ENCODE assay signal across 8 cellular contexts in the genomic region with DNA sequence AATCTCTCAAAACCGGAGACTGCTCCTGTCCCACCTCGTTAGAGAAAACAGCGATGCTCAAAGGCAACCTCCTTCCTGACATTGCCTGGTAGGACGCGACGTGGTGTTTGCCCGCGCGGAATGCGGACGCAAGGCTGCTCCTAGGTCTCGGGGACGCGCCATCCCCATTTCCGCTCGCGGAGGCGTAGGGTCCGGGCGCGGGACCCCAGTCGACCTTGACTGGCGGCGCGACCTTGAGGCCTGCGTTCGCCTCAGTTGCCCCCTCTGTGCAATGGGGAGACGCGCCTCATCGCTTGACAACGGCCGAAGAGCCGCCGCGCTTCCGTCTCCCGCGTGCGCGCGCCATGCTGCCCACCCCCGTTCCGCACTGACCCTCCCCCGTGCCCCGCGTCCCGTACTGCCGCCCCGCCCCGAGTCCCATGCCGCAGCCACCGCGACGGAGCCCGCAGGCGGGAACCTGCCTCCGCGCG. TPM values are rescaled to one million over a fixed set of nuclear protein-coding genes. Genes with fewer than 3 reads are reported as not detected.
A peak's percentile ranks its signal among the peaks of the same experiment; 100 is the strongest.
DNase-seq lines count a peak whose midpoint lies in the region; ATAC-seq and TF ChIP-seq lines count a peak whose summit lies in the region.

No MANE protein-coding gene starts in this region.

- peaks cover 17 to 33% (median 30%) of the 10 kb centered on the region in 3 donors for H3K4me1 Mint-ChIP-seq in naive B cell

- H3K9ac ChIP-seq in SK-N-SH, result peak overlapping the region; percentile 98

- H3K36me3 Mint-ChIP-seq in naive B cell, result peaks cover 0 to 14% of the 10 kb centered on the region in 2 donors

- H3K79me2 ChIP-seq in SK-N-SH (ENCODE audit: insufficient read depth), result peaks cover 63% of the 10 kb centered on the region

- peak overlapping the region; percentile 98 for H3K4me3 ChIP-seq in Jurkat, Clone E6-1 (ENCODE audit: low read length)
- H3K4me3 ChIP-seq in SK-N-SH (ENCODE audit: low read depth in 2 of 2, low read length in 1 of 2) (peak overlapping the region; percentile 75 to 97), epithelial cell of proximal tubule (ENCODE audit: low read depth, low read length) (peak overlapping the region; percentile 96)

- H3K36me3 ChIP-seq in SK-N-SH (replicated peaks in 1 of 2; ENCODE audit: control insufficient read depth in 1 of 2, insufficient read depth in 2 of 2, low read length in 1 of 2), result peaks cover 23 to 34% of the 10 kb centered on the region in 2 experiments

- H3K4me3 Mint-ChIP-seq in naive B cell, result peak overlapping the region; percentile 94 to 99 (median 97)

- CTCF ChIA-PET in SK-N-SH (lab: Yijun Ruan, JAX), result interaction anchor here (1.2 to 4.4 kb wide), 3 partner anchors 9 to 339 kb away, joined by 3 to 13 read pairs (median 12); a partner anchor contains a TSS

- H3K27ac ChIP-seq in SK-N-SH (ENCODE audit: low read depth in 2 of 2, low read length in 1 of 2), result peak overlapping the region; percentile 84 to 97

- POLR2A ChIA-PET in SK-N-SH (lab: Yijun Ruan, JAX), result no interaction called here

- TF ChIP-seq CTCF in SK-N-SH (IDR thresholded peaks at IDR 0.05) (no peak), epithelial cell of proximal tubule (conservative IDR thresholded peaks at IDR 0.05; ENCODE audit: low read depth, low read length) (no peak), GM10266 (IDR thresholded peaks at IDR 0.05; ENCODE audit: control insufficient read depth, insufficient read depth, low read depth, missing control alignments) (no peak)

- TF ChIP-seq EP300 in SK-N-SH (IDR thresholded peaks at IDR 0.05; ENCODE audit: borderline replicate concordance in 1 of 2, low read depth in 1 of 2, low read length in 1 of 2), result no peak

- no peaks in the 10 kb centered on the region for H3K27me3 Mint-ChIP-seq in naive B cell

- H3K9me2 ChIP-seq in SK-N-SH, result no peaks in the 10 kb centered on the region

- DNase-seq in DMS79 treated with DMSO at 0.1 percent for 48 hours (lab: John Stamatoyannopoulos, UW) (peak; percentile 82), SK-N-SH (no peak), epithelial cell of proximal tubule (ENCODE audit: low read depth) (no peak), naive B cell (no peak), mucosa of gallbladder (ENCODE audit: low spot score) (no peak), GM10266 (ENCODE audit: extremely low spot score) (no peak)
- peak; percentile 55 for DNase-seq in Jurkat, Clone E6-1 (ENCODE audit: low read depth, low spot score)

- TF ChIP-seq RAD21 in SK-N-SH (IDR thresholded peaks at IDR 0.05; ENCODE audit: low read length), result no peak

- no peaks in the 10 kb centered on the region for H3K9me3 ChIP-seq in SK-N-SH

- peak overlapping the region; percentile 84 for H2AFZ ChIP-seq in SK-N-SH (ENCODE audit: low read depth)

- H3K27ac Mint-ChIP-seq in naive B cell, result peak overlapping the region; percentile 92 to 99 (median 97)

- ATAC-seq in GM21447 (IDR thresholded peaks at IDR 0.05; ENCODE audit: unreplicated experiment) (peak; percentile 7), naive B cell (ENCODE audit: low read depth in 2 of 2) (peak; percentile 6 to 10)

- peak overlapping the region; percentile 97 for H3K4me2 ChIP-seq in SK-N-SH

- 1% methylated on average over 58 of the region's 59 CpGs for WGBS in SK-N-SH (ENCODE audit: low lambda C conversion rate)

- no peaks in the 10 kb centered on the region for H3K9me3 Mint-ChIP-seq in naive B cell

- H3K4me1 ChIP-seq in SK-N-SH (ENCODE audit: control insufficient read depth in 1 of 2, insufficient read depth in 2 of 2, low read depth in 1 of 2, low read length in 1 of 2), result peaks cover 5 to 7% of the 10 kb centered on the region in 2 experiments; a peak in 3 of 4 replicates

- peaks cover 37% of the 10 kb centered on the region for H4K20me1 ChIP-seq in SK-N-SH (ENCODE audit: insufficient read depth)

- peaks cover 44% of the 10 kb centered on the region for H3F3A ChIP-seq in SK-N-SH (replicated peaks; ENCODE audit: insufficient read depth)

- H3K27me3 ChIP-seq in SK-N-SH (ENCODE audit: insufficient read depth), result no peaks in the 10 kb centered on the region

TF ChIP-seq in SK-N-SH, 30 proteins besides CTCF, POLR2A, EP300 and RAD21 (continues in another document):
- TF ChIP-seq YY1 (IDR thresholded peaks at IDR 0.05; ENCODE audit: low read depth) (peak; percentile 47), GATA2 (CRISPR knock-in tag; IDR thresholded peaks at IDR 0.05) (no peak), SMC3 (IDR thresholded peaks at IDR 0.05; ENCODE audit: low read depth, low read length) (0 out of 2 replicates have a peak, but pooled peaks have one; percentile 11), TCF12 (IDR thresholded peaks at IDR 0.05) (no peak), RFX5 (IDR thresholded peaks at IDR 0.05; ENCODE audit: low read length) (no peak), TAF1 (IDR thresholded peaks at IDR 0.05; ENCODE audit: borderline replicate concordance, low read depth, low read length) (no peak; the same call in 1 of the 2 replicates), FOXJ3 (CRISPR knock-in tag; IDR thresholded peaks at IDR 0.05) (no peak), RCOR1 (IDR thresholded peaks at IDR 0.05; ENCODE audit: low read length) (peak; percentile 80), MXI1 (IDR thresholded peaks at IDR 0.05; ENCODE audit: low read depth, low read length) (peak; percentile 67), EZH2phosphoT487 (IDR thresholded peaks at IDR 0.05; ENCODE audit: borderline replicate concordance, low read depth) (no peak), GABPA (IDR thresholded peaks at IDR 0.05; ENCODE audit: low read depth) (no peak), JUND (IDR thresholded peaks at IDR 0.05) (no peak), NFIC (IDR thresholded peaks at IDR 0.05; ENCODE audit: borderline replicate concordance) (no peak), SIN3A (IDR thresholded peaks at IDR 0.05; ENCODE audit: borderline replicate concordance, low read depth, low read length) (no peak), FOSL2 (IDR thresholded peaks at IDR 0.05; ENCODE audit: borderline replicate concordance, low read depth) (no peak)
- TF ChIP-seq, protein P1, sequence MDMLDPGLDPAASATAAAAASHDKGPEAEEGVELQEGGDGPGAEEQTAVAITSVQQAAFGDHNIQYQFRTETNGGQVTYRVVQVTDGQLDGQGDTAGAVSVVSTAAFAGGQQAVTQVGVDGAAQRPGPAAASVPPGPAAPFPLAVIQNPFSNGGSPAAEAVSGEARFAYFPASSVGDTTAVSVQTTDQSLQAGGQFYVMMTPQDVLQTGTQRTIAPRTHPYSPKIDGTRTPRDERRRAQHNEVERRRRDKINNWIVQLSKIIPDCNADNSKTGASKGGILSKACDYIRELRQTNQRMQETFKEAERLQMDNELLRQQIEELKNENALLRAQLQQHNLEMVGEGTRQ (IDR thresholded peaks at IDR 0.05; ENCODE audit: borderline replicate concordance, low read depth, low read length), result no peak
- TF ChIP-seq, protein P2, sequence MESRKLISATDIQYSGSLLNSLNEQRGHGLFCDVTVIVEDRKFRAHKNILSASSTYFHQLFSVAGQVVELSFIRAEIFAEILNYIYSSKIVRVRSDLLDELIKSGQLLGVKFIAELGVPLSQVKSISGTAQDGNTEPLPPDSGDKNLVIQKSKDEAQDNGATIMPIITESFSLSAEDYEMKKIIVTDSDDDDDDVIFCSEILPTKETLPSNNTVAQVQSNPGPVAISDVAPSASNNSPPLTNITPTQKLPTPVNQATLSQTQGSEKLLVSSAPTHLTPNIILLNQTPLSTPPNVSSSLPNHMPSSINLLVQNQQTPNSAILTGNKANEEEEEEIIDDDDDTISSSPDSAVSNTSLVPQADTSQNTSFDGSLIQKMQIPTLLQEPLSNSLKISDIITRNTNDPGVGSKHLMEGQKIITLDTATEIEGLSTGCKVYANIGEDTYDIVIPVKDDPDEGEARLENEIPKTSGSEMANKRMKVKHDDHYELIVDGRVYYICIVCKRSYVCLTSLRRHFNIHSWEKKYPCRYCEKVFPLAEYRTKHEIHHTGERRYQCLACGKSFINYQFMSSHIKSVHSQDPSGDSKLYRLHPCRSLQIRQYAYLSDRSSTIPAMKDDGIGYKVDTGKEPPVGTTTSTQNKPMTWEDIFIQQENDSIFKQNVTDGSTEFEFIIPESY (IDR thresholded peaks at IDR 0.05; ENCODE audit: borderline replicate concordance, low read depth), result no peak
- TF ChIP-seq, protein P3, sequence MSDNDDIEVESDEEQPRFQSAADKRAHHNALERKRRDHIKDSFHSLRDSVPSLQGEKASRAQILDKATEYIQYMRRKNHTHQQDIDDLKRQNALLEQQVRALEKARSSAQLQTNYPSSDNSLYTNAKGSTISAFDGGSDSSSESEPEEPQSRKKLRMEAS (IDR thresholded peaks at IDR 0.05; ENCODE audit: low read depth), result peak; percentile 90
- TF ChIP-seq, protein P4, sequence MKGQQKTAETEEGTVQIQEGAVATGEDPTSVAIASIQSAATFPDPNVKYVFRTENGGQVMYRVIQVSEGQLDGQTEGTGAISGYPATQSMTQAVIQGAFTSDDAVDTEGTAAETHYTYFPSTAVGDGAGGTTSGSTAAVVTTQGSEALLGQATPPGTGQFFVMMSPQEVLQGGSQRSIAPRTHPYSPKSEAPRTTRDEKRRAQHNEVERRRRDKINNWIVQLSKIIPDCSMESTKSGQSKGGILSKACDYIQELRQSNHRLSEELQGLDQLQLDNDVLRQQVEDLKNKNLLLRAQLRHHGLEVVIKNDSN (IDR thresholded peaks at IDR 0.05; ENCODE audit: borderline replicate concordance, low read depth), result no peak

RNA-seq across cellular contexts. Expression of a gene that starts 0.4 kb away (rescaled TPM):
- polyA plus RNA-seq in Jurkat, Clone E6-1 (2012; ENCODE audit: insufficient read depth, insufficient read length), result 2,912 TPM
- polyA plus RNA-seq in SK-N-SH (2012; rRNA removed) (6,239 and 6,267 TPM in 2 replicates), naive B cell (ENCODE audit: low read depth in 6 of 6) (1,000 to 10,000 TPM; 2,925 to 4,431 (median 4,097) TPM)
- 7,289 and 8,124 TPM in 2 replicates for polyA plus RNA-seq in SK-N-SH (2012; cell fraction: cytosol; rRNA removed)
- 2,405 and 2,816 TPM in 2 replicates for polyA plus RNA-seq in SK-N-SH (2012; cell fraction: nucleus; rRNA removed)
- total RNA-seq in epithelial cell of proximal tubule (3,738 and 4,469 TPM in 2 replicates), mucosa of gallbladder (923 TPM)

RNA-seq across cellular contexts. Expression of a gene that starts 47.4 kb away (rescaled TPM):
- 52.1 TPM for polyA plus RNA-seq in Jurkat, Clone E6-1 (2012; ENCODE audit: insufficient read depth, insufficient read length)
- 17.8 and 18.1 TPM in 2 replicates for polyA plus RNA-seq in SK-N-SH (2012; rRNA removed)
- 4.0 and 7.0 TPM in 2 replicates for polyA plus RNA-seq in SK-N-SH (2012; cell fraction: cytosol; rRNA removed)
- 116 and 138 TPM in 2 replicates for polyA plus RNA-seq in SK-N-SH (2012; cell fraction: nucleus; rRNA removed)
- 22.9 and 31.3 TPM in 2 replicates for total RNA-seq in epithelial cell of proximal tubule
- polyA plus RNA-seq in naive B cell (ENCODE audit: low read depth in 6 of 6), result 10 to 100 TPM in 5 of 6 donors, 1 to 10 TPM in 1; 5.8 to 22.8 (median 13.4) TPM
- 109 TPM for total RNA-seq in mucosa of gallbladder

RNA-seq across cellular contexts. Expression of a gene that starts 51.8 kb away (rescaled TPM):
- 360 TPM for polyA plus RNA-seq in Jurkat, Clone E6-1 (2012; ENCODE audit: insufficient read depth, insufficient read length)
- polyA plus RNA-seq in SK-N-SH (2012; rRNA removed) (207 and 389 TPM in 2 replicates), naive B cell (ENCODE audit: low read depth in 6 of 6) (100 to 1,000 TPM; 128 to 168 (median 145) TPM)
- polyA plus RNA-seq in SK-N-SH (2012; cell fraction: cytosol; rRNA removed), result 318 and 348 TPM in 2 replicates
- 80.0 and 111 TPM in 2 replicates for polyA plus RNA-seq in SK-N-SH (2012; cell fraction: nucleus; rRNA removed)
- total RNA-seq in epithelial cell of proximal tubule (208 and 276 TPM in 2 replicates), mucosa of gallbladder (157 TPM)

Comparison
In these comparisons a context has a peak if more than half of its experiments do, and no peak if none do; other contexts are left out.
1. DNase-seq: peak in DMS79 treated with DMSO at 0.1 percent for 48 hours (single experiment) and Jurkat, Clone E6-1 (single experiment); none in SK-N-SH (single experiment), epithelial cell of proximal tubule (single experiment), naive B cell (single experiment), mucosa of gallbladder (single experiment) and GM10266 (single experiment).
2. Peak in every context shown above with its lines, with median percentiles within 50 percentile points of each other: H3K4me3 ChIP-seq.